Comparison of ENCODE assay signal across 1 cellular context in genomic region chrX:153886915-153887314, GRCh38.
TF ChIP-seq lines count a peak whose summit lies in the region.

No MANE protein-coding gene starts in this region.

TF ChIP-seq in WTC11, 78 proteins besides CTCF, POLR2A, EP300 and RAD21 (continued from another document):
- no peak for TF ChIP-seq IRF1 (CRISPR knock-in tag; IDR thresholded peaks at IDR 0.05)
- no peak for TF ChIP-seq USF2 (CRISPR knock-in tag; IDR thresholded peaks at IDR 0.05)
TF ChIP-seq in WTC11: peak in this region for 0.
